8 cellular contexts compared by ENCODE assay signal in genomic region chr5:150637245-150638052, GRCh38. TPM values are rescaled to one million over a fixed set of nuclear protein-coding genes. Genes with fewer than 3 reads are reported as not detected.
A peak's percentile ranks its signal among the peaks of the same experiment; 100 is the strongest.
DNase-seq lines count a peak whose midpoint lies in the region; ATAC-seq, FAIRE-seq and TF ChIP-seq lines count a peak whose summit lies in the region.

No MANE protein-coding gene starts in this region.

- H3K4me3 ChIP-seq in BLaER1 treated with 17β-estradiol and CSF1 and Interleukin-3, amounts not matched to agents 10 nM and 100 nM, result no peak overlapping the region
- H3K4me3 ChIP-seq in NT2/D1 (ENCODE audit: insufficient read length, low read depth) (no peak overlapping the region), pancreas (no peak overlapping the region)

- TF ChIP-seq CTCF in pancreas (IDR thresholded peaks at IDR 0.05), result no peak

- peaks cover 23 to 86% (median 62%) of the 10 kb centered on the region in 10 experiments for H3K4me1 ChIP-seq in BLaER1 treated with 17β-estradiol and CSF1 and Interleukin-3, amounts not matched to agents 10 nM and 100 nM
- H3K4me1 ChIP-seq in NT2/D1 (ENCODE audit: insufficient read depth, insufficient read length) (peaks cover 22% of the 10 kb centered on the region), pancreas (peaks cover 18 to 61% (median 21%) of the 10 kb centered on the region in 3 donors)

- H3K4me3 Mint-ChIP-seq in activated CD4-positive, alpha-beta T cell treated with anti-CD3 and anti-CD28 coated beads, Interleukin-2, amount 10 ng/mL, durations not matched to agents 7 days and 5 days, result no peak overlapping the region

- H3K36me3 Mint-ChIP-seq in activated CD4-positive, alpha-beta T cell treated with anti-CD3 and anti-CD28 coated beads, Interleukin-2, amount 10 ng/mL, durations not matched to agents 7 days and 5 days (ENCODE audit: low read depth), result no peaks in the 10 kb centered on the region

- no peaks in the 10 kb centered on the region for H3K27me3 ChIP-seq in BLaER1 treated with 17β-estradiol and CSF1 and Interleukin-3, amounts not matched to agents 10 nM and 100 nM
- no peaks in the 10 kb centered on the region for H3K27me3 ChIP-seq in NT2/D1 (ENCODE audit: insufficient read depth, insufficient read length)
- H3K27me3 ChIP-seq in pancreas, result no peaks in the 10 kb centered on the region

- no peaks in the 10 kb centered on the region for H3K4me1 Mint-ChIP-seq in activated CD4-positive, alpha-beta T cell treated with anti-CD3 and anti-CD28 coated beads, Interleukin-2, amount 10 ng/mL, durations not matched to agents 7 days and 5 days

- DNase-seq in NT2/D1 (ENCODE audit: low read depth, low spot score) (peak; percentile 43), epithelial cell of prostate (ENCODE audit: low read depth, low spot score) (no peak), pancreas (peak in 1 of 6 donors; percentile 58), SHP77 (lab: John Stamatoyannopoulos, UW) (no peak), GF-D8 (lab: John Stamatoyannopoulos, UW) (no peak)
- no peak for DNase-seq in activated CD4-positive, alpha-beta T cell treated with anti-CD3 and anti-CD28 coated beads, Interleukin-2, amount 10 ng/mL, durations not matched to agents 7 days and 5 days

- no peaks in the 10 kb centered on the region for H3K9me3 ChIP-seq in BLaER1 treated with 17β-estradiol and CSF1 and Interleukin-3, amounts not matched to agents 10 nM and 100 nM (replicated peaks in 1 of 11)
- no peaks in the 10 kb centered on the region for H3K9me3 ChIP-seq in NT2/D1 (ENCODE audit: insufficient read depth, low read length)
- H3K9me3 ChIP-seq in pancreas, result no peaks in the 10 kb centered on the region

- H3K9me3 Mint-ChIP-seq in activated CD4-positive, alpha-beta T cell treated with anti-CD3 and anti-CD28 coated beads, Interleukin-2, amount 10 ng/mL, durations not matched to agents 7 days and 5 days, result no peaks in the 10 kb centered on the region

- POLR2A ChIA-PET in activated CD4-positive, alpha-beta T cell treated with anti-CD3 and anti-CD28 coated beads, Interleukin-2, amount 10 ng/mL, durations not matched to agents 7 days and 5 days (lab: Charles Lee), result no interaction called here

- H3K4me2 ChIP-seq in BLaER1 treated with 17β-estradiol and CSF1 and Interleukin-3, amounts not matched to agents 10 nM and 100 nM, result peak overlapping the region; percentile 23 to 79 (median 69)

- peak overlapping the region in 4 of 11 experiments; percentile 7 to 39 (median 26); a peak in 6 of 22 replicates for H3K9ac ChIP-seq in BLaER1 treated with 17β-estradiol and CSF1 and Interleukin-3, amounts not matched to agents 10 nM and 100 nM
- peak overlapping the region; percentile 8 for H3K9ac ChIP-seq in NT2/D1 (ENCODE audit: insufficient read length, low read depth)

- H3K27ac ChIP-seq in BLaER1 treated with 17β-estradiol and CSF1 and Interleukin-3, amounts not matched to agents 10 nM and 100 nM, result peak overlapping the region in 6 of 11 experiments; percentile 5 to 62 (median 28); a peak in 6 of 22 replicates
- H3K27ac ChIP-seq in epithelial cell of prostate (peak overlapping the region; percentile 48), pancreas (peak overlapping the region; percentile 7 to 90 (median 72))

- no peaks in the 10 kb centered on the region; a peak in 1 of 22 replicates for H3K36me3 ChIP-seq in BLaER1 treated with 17β-estradiol and CSF1 and Interleukin-3, amounts not matched to agents 10 nM and 100 nM
- H3K36me3 ChIP-seq in NT2/D1 (ENCODE audit: insufficient read depth, insufficient read length, low read length), result no peaks in the 10 kb centered on the region
- H3K36me3 ChIP-seq in pancreas, result no peaks in the 10 kb centered on the region

- FAIRE-seq in pancreas (lab: Jason Lieb, UNC), result no peak

- H3K27ac Mint-ChIP-seq in activated CD4-positive, alpha-beta T cell treated with anti-CD3 and anti-CD28 coated beads, Interleukin-2, amount 10 ng/mL, durations not matched to agents 7 days and 5 days, result no peak overlapping the region

- peak; percentile 27 to 59 (median 38) for ATAC-seq in pancreas
- no peak for ATAC-seq in GM18511 (IDR thresholded peaks at IDR 0.05; ENCODE audit: unreplicated experiment)

- CTCF ChIA-PET in activated CD4-positive, alpha-beta T cell treated with anti-CD3 and anti-CD28 coated beads, Interleukin-2, amount 10 ng/mL, durations not matched to agents 7 days and 5 days (lab: Charles Lee), result no interaction called here

- intact Hi-C loops in pancreas (cut with DNase I), result no loop called here

- H3K27me3 Mint-ChIP-seq in activated CD4-positive, alpha-beta T cell treated with anti-CD3 and anti-CD28 coated beads, Interleukin-2, amount 10 ng/mL, durations not matched to agents 7 days and 5 days, result peaks cover 12% of the 10 kb centered on the region

- 25 to 27% methylated on average over 21 of the region's 21 CpGs for WGBS in pancreas, 2 donors

- H4K20me1 ChIP-seq in BLaER1 treated with 17β-estradiol and CSF1 and Interleukin-3, amounts not matched to agents 10 nM and 100 nM, result peaks cover 0 to 11% (median 0%) of the 10 kb centered on the region in 11 experiments; a peak in 3 of 22 replicates

RNA-seq across cellular contexts. Expression of gene SYNPO, which starts 3.0 kb away (rescaled TPM):
- 10 to 100 TPM; 23.3 to 68.3 (median 28.4) TPM for total RNA-seq in pancreas
- polyA plus RNA-seq in pancreas, result 10 to 100 TPM; 28.8 TPM
- under 1 TPM; 0.05 to 0.08 TPM for total RNA-seq in activated CD4-positive, alpha-beta T cell treated with anti-CD3 and anti-CD28 coated beads, Interleukin-2, amount 10 ng/mL, durations not matched to agents 7 days and 5 days

RNA-seq across cellular contexts. Expression of gene MYOZ3, which starts 23.6 kb away (rescaled TPM):
- total RNA-seq in pancreas, result under 1 TPM in 5 of 6 donors, not detected in 1; 0.05 to 0.50 (median 0.31) TPM
- polyA plus RNA-seq in pancreas, result under 1 TPM; 0.23 to 0.28 TPM
- under 1 TPM in 1 of 2 experiments, not detected in 1; 0.05 TPM for total RNA-seq in activated CD4-positive, alpha-beta T cell treated with anti-CD3 and anti-CD28 coated beads, Interleukin-2, amount 10 ng/mL, durations not matched to agents 7 days and 5 days

Comparison
In these comparisons a context has a peak if more than half of its experiments do, and no peak if none do; other contexts are left out.
1. RNA of gene SYNPO, which starts 3.0 kb away (total RNA-seq): 23.3 to 68.3 TPM in pancreas; 0.05 to 0.08 TPM in activated CD4-positive, alpha-beta T cell treated with anti-CD3 and anti-CD28 coated beads, Interleukin-2, amount 10 ng/mL, durations not matched to agents 7 days and 5 days; every median in the first group is over 10 times any median in the second.
2. Peak in every context shown above with its lines, with median percentiles within 50 percentile points of each other: H3K27ac ChIP-seq.